In the genomic region with DNA sequence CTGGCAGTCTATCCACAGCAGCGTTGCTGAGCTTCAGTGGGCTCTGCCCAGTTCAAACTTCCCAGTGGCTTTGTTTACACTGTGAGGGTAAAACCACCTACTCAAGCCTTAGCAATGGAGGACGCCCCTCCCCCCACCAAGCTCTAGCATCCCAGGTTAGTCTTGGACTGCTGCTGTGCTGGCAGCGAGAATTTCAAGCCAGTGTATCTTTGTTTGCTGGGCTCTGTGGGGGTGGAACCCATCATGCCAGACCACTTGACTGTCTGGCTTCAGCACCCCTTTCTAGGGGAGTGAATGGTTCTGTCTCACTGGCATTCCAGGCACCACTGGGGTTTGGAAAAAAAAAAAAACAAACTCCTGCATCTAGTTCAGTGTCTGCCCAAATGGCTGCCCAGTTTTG, we compare ENCODE assay signal across 1 cellular context.
TF ChIP-seq lines count a peak whose summit lies in the region.

No MANE protein-coding gene starts in this region.

TF ChIP-seq in WTC11, 78 proteins besides CTCF, POLR2A, EP300 and RAD21 (continued from another document):
- TF ChIP-seq, protein P1, sequence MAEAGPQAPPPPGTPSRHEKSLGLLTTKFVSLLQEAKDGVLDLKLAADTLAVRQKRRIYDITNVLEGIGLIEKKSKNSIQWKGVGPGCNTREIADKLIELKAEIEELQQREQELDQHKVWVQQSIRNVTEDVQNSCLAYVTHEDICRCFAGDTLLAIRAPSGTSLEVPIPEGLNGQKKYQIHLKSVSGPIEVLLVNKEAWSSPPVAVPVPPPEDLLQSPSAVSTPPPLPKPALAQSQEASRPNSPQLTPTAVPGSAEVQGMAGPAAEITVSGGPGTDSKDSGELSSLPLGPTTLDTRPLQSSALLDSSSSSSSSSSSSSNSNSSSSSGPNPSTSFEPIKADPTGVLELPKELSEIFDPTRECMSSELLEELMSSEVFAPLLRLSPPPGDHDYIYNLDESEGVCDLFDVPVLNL (CRISPR knock-in tag; IDR thresholded peaks at IDR 0.05; ENCODE audit: borderline replicate concordance, low read depth) = no peak
- TF ChIP-seq GTF2I (CRISPR knock-in tag; conservative IDR thresholded peaks at IDR 0.05) = no peak
- no peak for TF ChIP-seq ATF1 (CRISPR knock-in tag; IDR thresholded peaks at IDR 0.05)
- no peak for TF ChIP-seq MXD4 (CRISPR knock-in tag; IDR thresholded peaks at IDR 0.05; ENCODE audit: borderline replicate concordance)
- TF ChIP-seq GABPB1 (CRISPR knock-in tag; IDR thresholded peaks at IDR 0.05) = no peak
